In genomic region chr15:69080203-69080957, GRCh38 we compare ENCODE assay signal across 1 cellular context.
TF ChIP-seq lines count a peak whose summit lies in the region.

No MANE protein-coding gene starts in this region.

TF ChIP-seq in HEK293, 187 proteins besides CTCF, POLR2A, EP300 and RAD21 (continued from another document):
- TF ChIP-seq PRDM6 (tag by site-specific recombination; IDR thresholded peaks at IDR 0.05): 0 out of 2 replicates have a peak, but pooled peaks have one; percentile 55
- TF ChIP-seq ZXDB (tag by site-specific recombination; IDR thresholded peaks at IDR 0.05): 0 out of 2 replicates have a peak, but pooled peaks have one; percentile 21
